ENCODE assay signal across 33 cellular contexts in genomic region chr6:133805876-133806275, GRCh38.
DNase-seq lines count a peak whose midpoint lies in the region; ATAC-seq, FAIRE-seq and TF ChIP-seq lines count a peak whose summit lies in the region.
"Had no signal": no experiment of that assay in that cellular context is flagged by ENCODE, and none has a peak within 500 bp of the region (broad histone marks: within the 10 kb centered on the region; RNA-seq: fewer than 3 reads in every experiment).

No MANE protein-coding gene starts in this region.

- no peaks in the 10 kb centered on the region for H4K20me1 ChIP-seq in BLaER1
- no peaks in the 10 kb centered on the region for H4K20me1 ChIP-seq in GM12878 (ENCODE audit: control insufficient read depth, insufficient read depth)

- no peak overlapping the region for H3K9ac ChIP-seq in BLaER1
- H3K9ac ChIP-seq in GM12878 (ENCODE audit: control insufficient read depth, insufficient read depth, low read length), result no peak overlapping the region

- TF ChIP-seq EP300 in GM12878 (IDR thresholded peaks at IDR 0.05; ENCODE audit: borderline replicate concordance in 1 of 2, control insufficient read depth in 1 of 2, low read depth in 2 of 2, low read length in 2 of 2), result no peak

- H2AFZ ChIP-seq in GM12878 (ENCODE audit: control insufficient read depth, low read depth, low read length), result no peak overlapping the region

- H3K79me2 ChIP-seq in GM12878 (ENCODE audit: control insufficient read depth, insufficient read depth, low read length), result no peaks in the 10 kb centered on the region

- H3K27ac ChIP-seq in BLaER1 (no peak overlapping the region), GM12878 (ENCODE audit: control insufficient read depth, insufficient read depth) (no peak overlapping the region)
- H3K27ac ChIP-seq: breast epithelium, heart right ventricle, testis, uterus, VCaP had no signal

- H3K36me3 ChIP-seq in BLaER1 (no peaks in the 10 kb centered on the region), GM12878 (ENCODE audit: control insufficient read depth in 2 of 2, insufficient read depth in 2 of 2, low read length in 1 of 2) (no peaks in the 10 kb centered on the region)
- H3K36me3 ChIP-seq: BE2C, breast epithelium, heart right ventricle, uterus had no signal

- H3K4me1 ChIP-seq in BLaER1 (peaks cover 10% of the 10 kb centered on the region), GM12878 (ENCODE audit: control insufficient read depth, insufficient read depth, low read length) (no peaks in the 10 kb centered on the region)
- H3K4me1 ChIP-seq: BE2C, breast epithelium, Caco-2, testis had no signal

- H3K4me2 ChIP-seq in BLaER1, result peak overlapping the region; percentile 25; the same call in 1 of the 2 replicates
- H3K4me2 ChIP-seq in GM12878 (ENCODE audit: control insufficient read depth, insufficient read depth), result no peak overlapping the region

- ATAC-seq in GM18907 (IDR thresholded peaks at IDR 0.05; ENCODE audit: unreplicated experiment) (peak; percentile 56), HG03342 (IDR thresholded peaks at IDR 0.05; ENCODE audit: unreplicated experiment) (peak; percentile 84), GM12878 (peak; percentile 73), GM21367 (IDR thresholded peaks at IDR 0.05; ENCODE audit: unreplicated experiment) (no peak)
- no peak for ATAC-seq in activated CD4-positive, CD25-positive, alpha-beta regulatory T cell treated with anti-CD3 and anti-CD28 coated beads, Interleukin-2, amount 50 U/mL, for 24 hours
- ATAC-seq: SK-N-SH treated with all-trans-retinoic acid at 6 μM for 48 hours had no signal

- RAD21 ChIA-PET in GM12878 (lab: Charles Lee; ENCODE audit: unreplicated experiment), result no interaction called here

- DNase-seq in GM12878 (ENCODE audit: low read depth, low spot score) (no peak), DMS53 (lab: John Stamatoyannopoulos, UW) (no peak), NCI-H82 (lab: John Stamatoyannopoulos, UW) (no peak)
- DNase-seq: activated CD4-positive, alpha-beta T cell treated with anti-CD3 and anti-CD28 coated beads, Interleukin-2, amount 10 ng/mL, durations not matched to agents 7 days and 5 days; activated naive CD4-positive, alpha-beta T cell treated with anti-CD3 and anti-CD28 coated beads, Interleukin-2, amount 10 ng/mL, durations not matched to agents 7 days and 5 days; amniotic stem cell; BE2C; Caco-2; effector CD8-positive, alpha-beta T cell; erythroblast; H9; heart right ventricle; Kasumi-1; naive B cell; NCI-H187 treated with DMSO at 0.1 percent for 48 hours; NCI-H748 treated with DMSO at 0.1 percent for 48 hours; nucleus accumbens; small intestine; stimulated activated CD4-positive, alpha-beta T cell treated with anti-CD3 and anti-CD28 coated beads, Interleukin-2, amount 100 ng/mL, for 24 hours; stimulated activated naive CD4-positive, alpha-beta T cell; testis; uterus had no signal

- no peak for TF ChIP-seq RAD21 in GM12878 (IDR thresholded peaks at IDR 0.05; ENCODE audit: insufficient read depth, low read depth, low read length)

- POLR2A ChIA-PET in GM12878 (lab: Charles Lee), result no interaction called here

- 8% methylated on average over 2 of the region's 2 CpGs for WGBS in GM12878 (ENCODE audit: insufficient coverage, insufficient replicate concordance, low lambda C conversion rate, missing lambda C conversion rate)

- H3K27me3 ChIP-seq in BLaER1 (no peaks in the 10 kb centered on the region), GM12878 (replicated peaks in 1 of 2; ENCODE audit: control insufficient read depth in 2 of 2, insufficient read depth in 2 of 2, low read length in 1 of 2) (no peaks in the 10 kb centered on the region; a peak in 1 of 4 replicates)
- H3K27me3 ChIP-seq: breast epithelium, heart right ventricle, testis, uterus had no signal

- in situ Hi-C loops in GM12878 (cut with MboI), result no loop called here

- CTCF ChIA-PET in GM12878 (lab: Yijun Ruan, JAX), result interaction anchor here (1.2 to 2.1 kb wide), 2 partner anchors 8 to 12 kb away, joined by 3 to 12 read pairs; no protein-coding TSS in a partner anchor

- FAIRE-seq in GM12878 (lab: Jason Lieb, UNC), result no peak
- FAIRE-seq: colon, GM12892, HTR-8/SVneo, small intestine had no signal

- H3K4me3 ChIP-seq in BLaER1 (no peak overlapping the region), GM12878 (no peak overlapping the region)
- H3K4me3 ChIP-seq: breast epithelium, heart right ventricle, testis, uterus had no signal

- no TSS peak for BruUV-seq in GM12878 (replicated peaks; lab: Mats Ljungman, UMichigan)

- intact Hi-C loops in GM12878 (cut with micrococcal nuclease; ENCODE audit: unreplicated experiment), result no loop called here

- H3K9me3 ChIP-seq in BLaER1 (no peaks in the 10 kb centered on the region), GM12878 (replicated peaks; ENCODE audit: control insufficient read depth, insufficient read depth, low read length) (no peaks in the 10 kb centered on the region)
- H3K9me3 ChIP-seq: BE2C, breast epithelium, Caco-2, testis, uterus had no signal

- no peak for TF ChIP-seq CTCF in GM12878 (IDR thresholded peaks at IDR 0.05 in 2 of 3, conservative IDR thresholded peaks at IDR 0.05 in 1 of 3; ENCODE audit: control insufficient read depth in 2 of 3, extremely low read depth in 1 of 3, insufficient read depth in 1 of 3, low read depth in 3 of 3, low read length in 3 of 3)

- SMC1A ChIA-PET in GM12878 (lab: Charles Lee; ENCODE audit: uncharacterized antibody, unreplicated experiment), result interaction anchor here (0.6 kb wide), 1 partner anchor 93 kb away, joined by 3 read pairs; no protein-coding TSS in a partner anchor

- no peak for TF ChIP-seq POLR2A in GM12878 (IDR thresholded peaks at IDR 0.05; ENCODE audit: low read depth, low read length)

TF ChIP-seq in GM12878, 131 proteins besides CTCF, POLR2A, EP300 and RAD21:
- TF ChIP-seq YBX1 (IDR thresholded peaks at IDR 0.05) (no peak), RFX5 (IDR thresholded peaks at IDR 0.05; ENCODE audit: low read depth, low read length) (no peak), MEF2B (IDR thresholded peaks at IDR 0.05; ENCODE audit: partially characterized antibody, poor library complexity, severe bottlenecking) (peak; percentile 25), REST (IDR thresholded peaks at IDR 0.05; ENCODE audit: low read depth, low read length) (no peak), NR2F1 (conservative IDR thresholded peaks at IDR 0.05) (peak; percentile 59), CHD2 (IDR thresholded peaks at IDR 0.05; ENCODE audit: borderline replicate concordance, low read depth, low read length) (no peak)

Comparison
In these comparisons a context has a peak if more than half of its experiments do, and no peak if none do; other contexts are left out.
1. ATAC-seq: peak in GM18907 (single experiment), HG03342 (single experiment) and GM12878 (single experiment); none in activated CD4-positive, CD25-positive, alpha-beta regulatory T cell treated with anti-CD3 and anti-CD28 coated beads, Interleukin-2, amount 50 U/mL, for 24 hours (0 of 2) and GM21367 (single experiment).